ENCODE assay signal across 1 cellular context in genomic region chr2:121755237-121756111, GRCh38.
TF ChIP-seq lines count a peak whose summit lies in the region.

Gene TSN, plus strand, starts transcription at chr2:121755651. Its CDS starts 129 bp downstream, at chr2:121755780.

TF ChIP-seq in HepG2, 621 proteins besides CTCF, POLR2A, EP300 and RAD21 (continued from another document and continues in another):
- TF ChIP-seq TRAFD1 (CRISPR knock-in tag; IDR thresholded peaks at IDR 0.05; ENCODE audit: borderline replicate concordance) (0 out of 2 replicates have a peak, but pooled peaks have one; percentile 21), TBL1XR1 (IDR thresholded peaks at IDR 0.05; ENCODE audit: borderline replicate concordance, low read length, partially characterized antibody) (peak; percentile 76), ELF1 (CRISPR knock-in tag; IDR thresholded peaks at IDR 0.05) (peak; percentile 81), ZNF720 (CRISPR knock-in tag; IDR thresholded peaks at IDR 0.05) (peak; percentile 74; the same call in 1 of the 2 replicates), ZNF136 (CRISPR knock-in tag; IDR thresholded peaks at IDR 0.05; ENCODE audit: low read depth) (peak; percentile 92), SP140L (CRISPR knock-in tag; IDR thresholded peaks at IDR 0.05; ENCODE audit: borderline replicate concordance) (peak; percentile 56; the same call in 1 of the 2 replicates), ZNF430 (CRISPR knock-in tag; IDR thresholded peaks at IDR 0.05) (peak; percentile 95), NR2F2 (IDR thresholded peaks at IDR 0.05; ENCODE audit: borderline replicate concordance, low read depth) (no peak), ZNF770 (CRISPR knock-in tag; IDR thresholded peaks at IDR 0.05) (0 out of 2 replicates have a peak, but pooled peaks have one; percentile 22), RCOR2 (CRISPR knock-in tag; IDR thresholded peaks at IDR 0.05) (peak; percentile 62; the same call in 1 of the 2 replicates), BCL3 (CRISPR knock-in tag; IDR thresholded peaks at IDR 0.05) (peak; percentile 75), MTA3 (CRISPR knock-in tag; IDR thresholded peaks at IDR 0.05) (peak; percentile 56; the same call in 1 of the 2 replicates), PLSCR1 (CRISPR knock-in tag; IDR thresholded peaks at IDR 0.05; ENCODE audit: borderline replicate concordance) (no peak), ZNF784 (CRISPR knock-in tag; IDR thresholded peaks at IDR 0.05; ENCODE audit: borderline replicate concordance) (no peak; the same call in 1 of the 2 replicates), SP2 (CRISPR knock-in tag; IDR thresholded peaks at IDR 0.05) (peak; percentile 76), SUZ12 (IDR thresholded peaks at IDR 0.05; ENCODE audit: low read depth, low read length) (no peak), HDAC6 (IDR thresholded peaks at IDR 0.05; ENCODE audit: low read depth, low read length) (peak; percentile 98; the same call in 1 of the 2 replicates), KLF13 (CRISPR knock-in tag; IDR thresholded peaks at IDR 0.05) (peak; percentile 98; the same call in 1 of the 2 replicates), ZNF124 (CRISPR knock-in tag; IDR thresholded peaks at IDR 0.05) (peak; percentile 69; the same call in 1 of the 2 replicates), ZBTB8A (CRISPR knock-in tag; IDR thresholded peaks at IDR 0.05; ENCODE audit: borderline replicate concordance, low read depth) (no peak), TBP (CRISPR knock-in tag; IDR thresholded peaks at IDR 0.05) (no peak), CAMTA2 (CRISPR knock-in tag; IDR thresholded peaks at IDR 0.05; ENCODE audit: borderline replicate concordance) (peak; percentile 71; the same call in 1 of the 2 replicates), NCOA2 (CRISPR knock-in tag; IDR thresholded peaks at IDR 0.05) (peak; percentile 54; the same call in 1 of the 2 replicates), RNF219 (CRISPR knock-in tag; IDR thresholded peaks at IDR 0.05) (no peak), SMC3 (IDR thresholded peaks at IDR 0.05; ENCODE audit: low read length) (no peak), MTF2 (CRISPR knock-in tag; IDR thresholded peaks at IDR 0.05; ENCODE audit: borderline replicate concordance) (peak; percentile 85), ZNF264 (CRISPR knock-in tag; IDR thresholded peaks at IDR 0.05) (peak; percentile 53; the same call in 1 of the 2 replicates), ZFP62 (CRISPR knock-in tag; IDR thresholded peaks at IDR 0.05) (no peak), MEIS1 (CRISPR knock-in tag; IDR thresholded peaks at IDR 0.05; ENCODE audit: borderline replicate concordance) (no peak; the same call in 1 of the 2 replicates), ZNF75D (CRISPR knock-in tag; IDR thresholded peaks at IDR 0.05; ENCODE audit: borderline replicate concordance) (no peak), MAFG (CRISPR knock-in tag; IDR thresholded peaks at IDR 0.05) (no peak), ZNF777 (CRISPR knock-in tag; IDR thresholded peaks at IDR 0.05) (no peak), EHMT2 (IDR thresholded peaks at IDR 0.05; ENCODE audit: borderline replicate concordance, low read depth, low read length) (no peak), SRSF4 (IDR thresholded peaks at IDR 0.05; ENCODE audit: low read depth, low read length, poor library complexity, severe bottlenecking) (no peak), ONECUT2 (CRISPR knock-in tag; IDR thresholded peaks at IDR 0.05) (no peak; the same call in 1 of the 2 replicates), CBX2 (IDR thresholded peaks at IDR 0.05; ENCODE audit: low read depth, low read length) (no peak), CBX2 (CRISPR knock-in tag; IDR thresholded peaks at IDR 0.05; ENCODE audit: low read depth) (0 out of 2 replicates have a peak, but pooled peaks have one; percentile 27), CCDC6 (CRISPR knock-in tag; IDR thresholded peaks at IDR 0.05) (peak; percentile 93), ZNF7 (CRISPR knock-in tag; IDR thresholded peaks at IDR 0.05) (no peak; the same call in 1 of the 2 replicates), NFATC3 (CRISPR knock-in tag; IDR thresholded peaks at IDR 0.05) (peak; percentile 93), HOMEZ (CRISPR knock-in tag; IDR thresholded peaks at IDR 0.05; ENCODE audit: low read depth) (peak; percentile 58; the same call in 1 of the 2 replicates), MXD4 (CRISPR knock-in tag; IDR thresholded peaks at IDR 0.05) (peak; percentile 99), ZNF329 (CRISPR knock-in tag; IDR thresholded peaks at IDR 0.05; ENCODE audit: low read depth) (no peak), U2AF2 (IDR thresholded peaks at IDR 0.05; ENCODE audit: low read depth, low read length) (no peak)
- TF ChIP-seq, protein P1, sequence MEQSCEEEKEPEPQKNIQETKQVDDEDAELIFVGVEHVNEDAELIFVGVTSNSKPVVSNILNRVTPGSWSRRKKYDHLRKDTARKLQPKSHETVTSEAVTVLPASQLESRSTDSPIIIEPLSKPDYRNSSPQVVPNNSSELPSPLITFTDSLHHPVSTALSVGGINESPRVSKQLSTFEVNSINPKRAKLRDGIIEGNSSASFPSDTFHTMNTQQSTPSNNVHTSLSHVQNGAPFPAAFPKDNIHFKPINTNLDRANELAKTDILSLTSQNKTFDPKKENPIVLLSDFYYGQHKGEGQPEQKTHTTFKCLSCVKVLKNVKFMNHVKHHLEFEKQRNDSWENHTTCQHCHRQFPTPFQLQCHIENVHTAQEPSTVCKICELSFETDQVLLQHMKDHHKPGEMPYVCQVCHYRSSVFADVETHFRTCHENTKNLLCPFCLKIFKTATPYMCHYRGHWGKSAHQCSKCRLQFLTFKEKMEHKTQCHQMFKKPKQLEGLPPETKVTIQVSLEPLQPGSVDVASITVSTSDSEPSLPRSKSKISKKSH (CRISPR knock-in tag; IDR thresholded peaks at IDR 0.05; ENCODE audit: borderline replicate concordance), result peak; percentile 76; the same call in 1 of the 2 replicates
- TF ChIP-seq, protein P2, sequence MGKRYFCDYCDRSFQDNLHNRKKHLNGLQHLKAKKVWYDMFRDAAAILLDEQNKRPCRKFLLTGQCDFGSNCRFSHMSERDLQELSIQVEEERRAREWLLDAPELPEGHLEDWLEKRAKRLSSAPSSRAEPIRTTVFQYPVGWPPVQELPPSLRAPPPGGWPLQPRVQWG (CRISPR knock-in tag; IDR thresholded peaks at IDR 0.05; ENCODE audit: borderline replicate concordance, low read depth), result no peak
- TF ChIP-seq, protein P3, sequence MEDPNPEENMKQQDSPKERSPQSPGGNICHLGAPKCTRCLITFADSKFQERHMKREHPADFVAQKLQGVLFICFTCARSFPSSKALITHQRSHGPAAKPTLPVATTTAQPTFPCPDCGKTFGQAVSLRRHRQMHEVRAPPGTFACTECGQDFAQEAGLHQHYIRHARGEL (CRISPR knock-in tag; IDR thresholded peaks at IDR 0.05), result peak; percentile 64; the same call in 1 of the 2 replicates
- TF ChIP-seq, protein P4, sequence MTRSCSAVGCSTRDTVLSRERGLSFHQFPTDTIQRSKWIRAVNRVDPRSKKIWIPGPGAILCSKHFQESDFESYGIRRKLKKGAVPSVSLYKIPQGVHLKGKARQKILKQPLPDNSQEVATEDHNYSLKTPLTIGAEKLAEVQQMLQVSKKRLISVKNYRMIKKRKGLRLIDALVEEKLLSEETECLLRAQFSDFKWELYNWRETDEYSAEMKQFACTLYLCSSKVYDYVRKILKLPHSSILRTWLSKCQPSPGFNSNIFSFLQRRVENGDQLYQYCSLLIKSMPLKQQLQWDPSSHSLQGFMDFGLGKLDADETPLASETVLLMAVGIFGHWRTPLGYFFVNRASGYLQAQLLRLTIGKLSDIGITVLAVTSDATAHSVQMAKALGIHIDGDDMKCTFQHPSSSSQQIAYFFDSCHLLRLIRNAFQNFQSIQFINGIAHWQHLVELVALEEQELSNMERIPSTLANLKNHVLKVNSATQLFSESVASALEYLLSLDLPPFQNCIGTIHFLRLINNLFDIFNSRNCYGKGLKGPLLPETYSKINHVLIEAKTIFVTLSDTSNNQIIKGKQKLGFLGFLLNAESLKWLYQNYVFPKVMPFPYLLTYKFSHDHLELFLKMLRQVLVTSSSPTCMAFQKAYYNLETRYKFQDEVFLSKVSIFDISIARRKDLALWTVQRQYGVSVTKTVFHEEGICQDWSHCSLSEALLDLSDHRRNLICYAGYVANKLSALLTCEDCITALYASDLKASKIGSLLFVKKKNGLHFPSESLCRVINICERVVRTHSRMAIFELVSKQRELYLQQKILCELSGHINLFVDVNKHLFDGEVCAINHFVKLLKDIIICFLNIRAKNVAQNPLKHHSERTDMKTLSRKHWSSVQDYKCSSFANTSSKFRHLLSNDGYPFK (CRISPR knock-in tag; IDR thresholded peaks at IDR 0.05; ENCODE audit: borderline replicate concordance), result peak; percentile 97
